Comparison of ENCODE assay signal across 17 cellular contexts in the genomic region with DNA sequence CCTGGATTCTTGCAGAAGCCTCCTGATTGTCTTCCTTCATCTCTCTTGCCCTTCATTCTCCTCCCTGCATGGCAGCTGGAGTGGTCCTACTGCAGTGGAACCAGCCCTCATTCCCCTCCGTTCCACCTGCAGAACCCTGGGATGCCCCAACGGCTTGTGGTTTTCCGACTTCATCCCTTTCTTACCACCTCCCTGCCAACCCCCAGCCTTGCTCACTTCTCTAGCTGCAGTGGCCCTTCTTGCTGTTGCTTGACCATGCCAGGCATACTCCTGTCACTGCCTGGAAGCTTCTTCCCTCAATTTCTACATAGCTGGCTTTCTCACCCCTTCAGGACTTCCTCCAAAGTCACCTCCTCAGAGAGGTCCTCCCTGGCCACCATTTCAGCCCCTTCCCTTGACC.
DNase-seq lines count a peak whose midpoint lies in the region; ATAC-seq, FAIRE-seq and TF ChIP-seq lines count a peak whose summit lies in the region.
"Had no signal": no experiment of that assay in that cellular context is flagged by ENCODE, and none has a peak within 500 bp of the region (broad histone marks: within the 10 kb centered on the region; RNA-seq: fewer than 3 reads in every experiment).

No MANE protein-coding gene starts in this region.

- peaks cover 0 to 2% of the 10 kb centered on the region in 2 experiments for H4K20me1 ChIP-seq in H1 (replicated peaks in 1 of 2; ENCODE audit: control insufficient read depth in 1 of 2, insufficient read depth in 2 of 2, low read length in 2 of 2)

- no peak overlapping the region for H2AFZ ChIP-seq in H1 (ENCODE audit: low read length)

- H4K8ac ChIP-seq in H1 (ENCODE audit: extremely low read depth, insufficient read depth, low read length) = no peak overlapping the region

- TF ChIP-seq POLR2A in H1 (IDR thresholded peaks at IDR 0.05; ENCODE audit: control extremely low read depth in 1 of 2, low read depth in 2 of 2, low read length in 2 of 2) (no peak), transverse colon (IDR thresholded peaks at IDR 0.05) (no peak)

- peak overlapping the region; percentile 16 for H3K27ac Mint-ChIP-seq in activated T-helper 17 cell treated with anti-CD3 and anti-CD28 coated beads, Interleukin-2, amount 50 U/mL, for 72 hours
- H3K27ac Mint-ChIP-seq in osteocyte (ENCODE audit: unreplicated experiment) = no peak overlapping the region
- H3K27ac Mint-ChIP-seq: CD4-positive, alpha-beta memory T cell had no signal

- no peak for TF ChIP-seq RAD21 in H1 (IDR thresholded peaks at IDR 0.05 in 1 of 2, conservative IDR thresholded peaks at IDR 0.05 in 1 of 2; ENCODE audit: low read depth in 2 of 2, low read length in 2 of 2)

- H3K27ac ChIP-seq in H1 (ENCODE audit: low read depth, low read length) (no peak overlapping the region), transverse colon (no peak overlapping the region)

- H3K36me3 ChIP-seq in H1 (ENCODE audit: control insufficient read depth in 2 of 4, insufficient read depth in 4 of 4, low read length in 3 of 4) = no peaks in the 10 kb centered on the region
- H3K36me3 ChIP-seq in transverse colon = no peaks in the 10 kb centered on the region

- intact Hi-C loops in transverse colon (cut with DNase I; ENCODE audit: low total_unique reads) = no loop called here

- no peaks in the 10 kb centered on the region for H3K79me1 ChIP-seq in H1 (ENCODE audit: low read depth, low read length)

- no peak overlapping the region for H3K4ac ChIP-seq in H1 (replicated peaks; ENCODE audit: insufficient read length, low read depth, low read length)

- in situ Hi-C loops in transverse colon (cut with MboI; ENCODE audit: low pct_ligation_motif_present in 1 of 4, low pct_unique_long_range_greater_than_20kb in 1 of 4, low sequenced_read_pairs in 3 of 4) = no loop called here

- H3K23me2 ChIP-seq in H1 (ENCODE audit: low read depth, low read length) = peaks cover 3% of the 10 kb centered on the region; the same call in 1 of the 2 replicates

- no peak overlapping the region for H3K14ac ChIP-seq in H1 (ENCODE audit: insufficient read length)

- H2BK12ac ChIP-seq in H1 (ENCODE audit: low read depth, low read length) = no peak overlapping the region

- H3K9me3 ChIP-seq in H1 (ENCODE audit: insufficient read depth in 2 of 2, low read depth in 1 of 2, low read length in 1 of 2) = no peaks in the 10 kb centered on the region
- no peaks in the 10 kb centered on the region for H3K9me3 ChIP-seq in transverse colon

- H3K9me3 Mint-ChIP-seq in activated T-helper 17 cell treated with anti-CD3 and anti-CD28 coated beads, Interleukin-2, amount 50 U/mL, for 72 hours = no peaks in the 10 kb centered on the region
- no peaks in the 10 kb centered on the region for H3K9me3 Mint-ChIP-seq in osteocyte (ENCODE audit: unreplicated experiment)
- H3K9me3 Mint-ChIP-seq: CD4-positive, alpha-beta memory T cell had no signal

- H2BK20ac ChIP-seq in H1 (ENCODE audit: low read length) = 0 out of 2 replicates have a peak overlapping the region, but pooled peaks have one; percentile 13

- no peak for FAIRE-seq in H1 (lab: Jason Lieb, UNC)
- FAIRE-seq: GM12892 had no signal

- peaks cover 6% of the 10 kb centered on the region for H3K4me1 Mint-ChIP-seq in activated T-helper 17 cell treated with anti-CD3 and anti-CD28 coated beads, Interleukin-2, amount 50 U/mL, for 72 hours
- peaks cover 11% of the 10 kb centered on the region for H3K4me1 Mint-ChIP-seq in osteocyte (ENCODE audit: unreplicated experiment)
- H3K4me1 Mint-ChIP-seq: CD4-positive, alpha-beta memory T cell had no signal

- WGBS in H1 (ENCODE audit: extremely low coverage in 1 of 2, insufficient coverage in 1 of 2, insufficient read length in 1 of 2, insufficient replicate concordance in 2 of 2, low coverage in 1 of 2, low lambda C conversion rate in 2 of 2, missing lambda C conversion rate in 1 of 2), 2 experiments = 78% methylated on average over 3 of the region's 3 CpGs; no CpG with 5 or more reads in 1 of the 2 experiments
- 95% methylated on average over 3 of the region's 3 CpGs; no CpG with 5 or more reads in 1 of the 2 donors for WGBS in transverse colon (ENCODE audit: low coverage in 1 of 2), 2 donors

- POLR2A ChIA-PET in H1 (lab: Charles Lee; ENCODE audit: partially characterized antibody) = no interaction called here

- H2BK5ac ChIP-seq in H1 (ENCODE audit: low read depth, low read length) = peak overlapping the region; percentile 45; the same call in 1 of the 2 replicates

- H3K4me2 ChIP-seq in H1 (ENCODE audit: insufficient read depth in 1 of 2, low read depth in 2 of 2, low read length in 2 of 2) = no peak overlapping the region

- H3K56ac ChIP-seq in H1 (replicated peaks; ENCODE audit: insufficient read length, low read depth, low read length) = no peak overlapping the region

- no peaks in the 10 kb centered on the region for H3K27me3 Mint-ChIP-seq in activated T-helper 17 cell treated with anti-CD3 and anti-CD28 coated beads, Interleukin-2, amount 50 U/mL, for 72 hours
- peaks cover 2% of the 10 kb centered on the region for H3K27me3 Mint-ChIP-seq in osteocyte (ENCODE audit: unreplicated experiment)
- H3K27me3 Mint-ChIP-seq: CD4-positive, alpha-beta memory T cell had no signal

- no peaks in the 10 kb centered on the region for H3K36me3 Mint-ChIP-seq in activated T-helper 17 cell treated with anti-CD3 and anti-CD28 coated beads, Interleukin-2, amount 50 U/mL, for 72 hours (ENCODE audit: low read depth)
- H3K36me3 Mint-ChIP-seq in osteocyte (ENCODE audit: unreplicated experiment) = no peaks in the 10 kb centered on the region

- H3K4me3 ChIP-seq in H1 (ENCODE audit: extremely low read depth in 1 of 4, insufficient read depth in 2 of 4, low read depth in 3 of 4, low read length in 4 of 4) (no peak overlapping the region), transverse colon (no peak overlapping the region)

- no peak overlapping the region for H2BK15ac ChIP-seq in H1 (ENCODE audit: low read length)

- H3K23ac ChIP-seq in H1 (ENCODE audit: insufficient read length) = no peak overlapping the region

- H3K18ac ChIP-seq in H1 (ENCODE audit: extremely low read depth, low read length) = no peak overlapping the region

- H2AK5ac ChIP-seq in H1 (ENCODE audit: low read depth, low read length) = no peak overlapping the region

- H3K27me3 ChIP-seq in H1 (replicated peaks in 1 of 4; ENCODE audit: control insufficient read depth in 3 of 4, extremely low read depth in 1 of 4, insufficient read depth in 3 of 4, low read length in 3 of 4) (no peaks in the 10 kb centered on the region), transverse colon (no peaks in the 10 kb centered on the region)

- no peak for TF ChIP-seq CTCF in H1 (IDR thresholded peaks at IDR 0.05; ENCODE audit: control extremely low read depth in 1 of 3, insufficient read depth in 1 of 3, low read depth in 1 of 3, low read length in 3 of 3)
- TF ChIP-seq CTCF in osteocyte (IDR thresholded peaks at IDR 0.05) = no peak
- no peak for TF ChIP-seq CTCF in transverse colon (IDR thresholded peaks at IDR 0.05)

- no peaks in the 10 kb centered on the region for H3K79me2 ChIP-seq in H1 (ENCODE audit: control insufficient read depth in 1 of 2, insufficient read depth in 2 of 2, low read length in 2 of 2)

- DNase-seq in H1 (ENCODE audit: low read depth in 1 of 2, low spot score in 2 of 2) (no peak), osteocyte (ENCODE audit: extremely low spot score, unreplicated experiment) (peak; percentile 72), NOMO-1 treated with dmso at 0.1 percent for 144 hours (lab: John Stamatoyannopoulos, UW; ENCODE audit: unreplicated experiment) (no peak), transverse colon (no peak)
- DNase-seq: C1 segment of cervical spinal cord; Calu3; CD4-positive, alpha-beta memory T cell; COR-L47; DMS53; DMS79 treated with DMSO at 0.1 percent for 48 hours; GF-D8; GOT3; H7; HCEC 1CT had no signal

- H3K9ac ChIP-seq in H1 (replicated peaks in 1 of 4; ENCODE audit: extremely low read depth in 1 of 4, low read depth in 3 of 4, low read length in 3 of 4) = no peak overlapping the region

- H4K5ac ChIP-seq in H1 (ENCODE audit: insufficient read length, low read depth, low read length) = no peak overlapping the region

- TF ChIP-seq EP300 in H1 (IDR thresholded peaks at IDR 0.05; ENCODE audit: borderline replicate concordance in 1 of 2, low read depth in 2 of 2, low read length in 2 of 2) (no peak), transverse colon (IDR thresholded peaks at IDR 0.05; ENCODE audit: low read depth) (no peak)

- H2BK120ac ChIP-seq in H1 (replicated peaks; ENCODE audit: low read depth, low read length) = no peak overlapping the region

- CTCF ChIA-PET in H1 (lab: Charles Lee; ENCODE audit: partially characterized antibody) = interaction anchor here (0.8 to 1.1 kb wide), 2 partner anchors 20 to 61 kb away, joined by 3 to 5 read pairs; no protein-coding TSS in a partner anchor

- no peak overlapping the region for H4K91ac ChIP-seq in H1 (replicated peaks; ENCODE audit: insufficient read length, low read length)

- ATAC-seq in activated T-helper 17 cell treated with anti-CD3 and anti-CD28 coated beads, Interleukin-2, amount 50 U/mL, for 72 hours (replicated peaks) = no peak
- ATAC-seq in HG02884 (IDR thresholded peaks at IDR 0.05; ENCODE audit: unreplicated experiment) = no peak

- no peak overlapping the region for H3K4me3 Mint-ChIP-seq in activated T-helper 17 cell treated with anti-CD3 and anti-CD28 coated beads, Interleukin-2, amount 50 U/mL, for 72 hours
- H3K4me3 Mint-ChIP-seq in osteocyte (ENCODE audit: unreplicated experiment) = no peak overlapping the region
- H3K4me3 Mint-ChIP-seq: CD4-positive, alpha-beta memory T cell had no signal

- H3K4me1 ChIP-seq in H1 (replicated peaks in 1 of 4; ENCODE audit: control insufficient read depth in 3 of 4, insufficient read depth in 4 of 4, low read length in 3 of 4) = peaks cover 3 to 12% (median 6%) of the 10 kb centered on the region in 4 experiments
- H3K4me1 ChIP-seq in transverse colon = no peaks in the 10 kb centered on the region

TF ChIP-seq in H1, 55 proteins besides CTCF, POLR2A, EP300 and RAD21 (continues in another document):
- TF ChIP-seq HDAC2 (IDR thresholded peaks at IDR 0.05; ENCODE audit: borderline replicate concordance in 1 of 2, low read depth in 2 of 2, low read length in 2 of 2) (no peak), SP4 (IDR thresholded peaks at IDR 0.05; ENCODE audit: low read length) (no peak), ASH2L (IDR thresholded peaks at IDR 0.05; ENCODE audit: low read length) (no peak), KDM4A (IDR thresholded peaks at IDR 0.05; ENCODE audit: low read depth, low read length, severe bottlenecking) (no peak), EZH2 (IDR thresholded peaks at IDR 0.05; ENCODE audit: low read depth, low read length, severe bottlenecking) (no peak), SIN3A (conservative IDR thresholded peaks at IDR 0.05 in 1 of 2, IDR thresholded peaks at IDR 0.05 in 1 of 2; ENCODE audit: low read depth in 1 of 2, low read length in 2 of 2) (no peak), HDAC6 (IDR thresholded peaks at IDR 0.05; ENCODE audit: low read depth, low read length) (no peak)
